In genomic region chr4:130336585-130337217, GRCh38 we compare ENCODE assay signal across 9 cellular contexts.
DNase-seq lines count a peak whose midpoint lies in the region; ATAC-seq, FAIRE-seq and TF ChIP-seq lines count a peak whose summit lies in the region.
"Had no signal": no experiment of that assay in that cellular context is flagged by ENCODE, and none has a peak within 500 bp of the region (broad histone marks: within the 10 kb centered on the region; RNA-seq: fewer than 3 reads in every experiment).

No MANE protein-coding gene starts in this region.

- H3K36me3 ChIP-seq in small intestine (ENCODE audit: control insufficient read depth in 2 of 2, insufficient read depth in 2 of 2, low read length in 2 of 2) = no peaks in the 10 kb centered on the region

- no peaks in the 10 kb centered on the region for H3K9me3 Mint-ChIP-seq in chondrocyte (ENCODE audit: low read depth)

- H3K4me1 ChIP-seq in small intestine (ENCODE audit: control insufficient read depth in 2 of 2, insufficient read depth in 1 of 2, low read depth in 1 of 2, low read length in 1 of 2) = no peaks in the 10 kb centered on the region
- H3K4me1 ChIP-seq: parathyroid adenoma had no signal

- no peak overlapping the region for H3K27ac Mint-ChIP-seq in chondrocyte (ENCODE audit: unreplicated experiment)

- WGBS in small intestine, 3 donors = 60 to 74% (median 62%) methylated on average over 5 of the region's 5 CpGs

- H3K27ac ChIP-seq in small intestine (ENCODE audit: low read depth in 1 of 2, low read length in 1 of 2) = no peak overlapping the region
- H3K27ac ChIP-seq: parathyroid adenoma had no signal

- H3K9me3 ChIP-seq in small intestine (ENCODE audit: control insufficient read depth, low read depth) = no peaks in the 10 kb centered on the region

- no peak for DNase-seq in GM13976 (ENCODE audit: low spot score)
- peak; percentile 30 for DNase-seq in KBM-7
- DNase-seq in chondrocyte (ENCODE audit: low spot score) = no peak
- DNase-seq in smooth muscle cell of the brain vasculature (ENCODE audit: low read depth, low spot score) = peak; percentile 3
- DNase-seq in small intestine = no peak
- DNase-seq in posterior vena cava (ENCODE audit: low spot score) = no peak

- no peak overlapping the region for H3K4me3 ChIP-seq in small intestine (ENCODE audit: low read depth in 1 of 2, low read length in 2 of 2)

- peak; percentile 43 for TF ChIP-seq CTCF in GM13976 (IDR thresholded peaks at IDR 0.05; ENCODE audit: borderline replicate concordance, control extremely low read depth, extremely low read depth, insufficient read depth, missing control alignments)
- peak; percentile 73 for TF ChIP-seq CTCF in chondrocyte (IDR thresholded peaks at IDR 0.05)

- FAIRE-seq in small intestine (lab: Jason Lieb, UNC) = no peak

- intact Hi-C loops in posterior vena cava (cut with DNase I) = no loop called here

- no peaks in the 10 kb centered on the region for H3K27me3 ChIP-seq in small intestine (ENCODE audit: control insufficient read depth in 2 of 2, insufficient read depth in 2 of 2, low read length in 2 of 2)

- H3K36me3 Mint-ChIP-seq in chondrocyte (ENCODE audit: low read depth) = no peaks in the 10 kb centered on the region

- H3K27me3 Mint-ChIP-seq in chondrocyte (ENCODE audit: low read depth) = peaks cover 5% of the 10 kb centered on the region

- no peak overlapping the region for H3K4me3 Mint-ChIP-seq in chondrocyte (ENCODE audit: unreplicated experiment)

- in situ Hi-C loops in GM13976 (cut with MboI; ENCODE audit: low sequenced_read_pairs, unreplicated experiment) = no loop called here
- in situ Hi-C loops in KBM-7 (cut with MboI; ENCODE audit: low pct_unique_long_range_greater_than_20kb, low sequenced_read_pairs) = no loop called here

- ATAC-seq in GM21723 (IDR thresholded peaks at IDR 0.05; ENCODE audit: unreplicated experiment) (peak; percentile 65), GM21381 (IDR thresholded peaks at IDR 0.05; ENCODE audit: unreplicated experiment) (no peak)

- no peaks in the 10 kb centered on the region for H3K4me1 Mint-ChIP-seq in chondrocyte (ENCODE audit: low read depth)

Comparison
In these comparisons a context has a peak if more than half of its experiments do, and no peak if none do; other contexts are left out.
1. DNase-seq: peak in KBM-7 (single experiment) and smooth muscle cell of the brain vasculature (single experiment); none in GM13976 (single experiment), chondrocyte (single experiment), small intestine (single experiment) and posterior vena cava (single experiment).